ENCODE assay signal across 8 cellular contexts in the genomic region with DNA sequence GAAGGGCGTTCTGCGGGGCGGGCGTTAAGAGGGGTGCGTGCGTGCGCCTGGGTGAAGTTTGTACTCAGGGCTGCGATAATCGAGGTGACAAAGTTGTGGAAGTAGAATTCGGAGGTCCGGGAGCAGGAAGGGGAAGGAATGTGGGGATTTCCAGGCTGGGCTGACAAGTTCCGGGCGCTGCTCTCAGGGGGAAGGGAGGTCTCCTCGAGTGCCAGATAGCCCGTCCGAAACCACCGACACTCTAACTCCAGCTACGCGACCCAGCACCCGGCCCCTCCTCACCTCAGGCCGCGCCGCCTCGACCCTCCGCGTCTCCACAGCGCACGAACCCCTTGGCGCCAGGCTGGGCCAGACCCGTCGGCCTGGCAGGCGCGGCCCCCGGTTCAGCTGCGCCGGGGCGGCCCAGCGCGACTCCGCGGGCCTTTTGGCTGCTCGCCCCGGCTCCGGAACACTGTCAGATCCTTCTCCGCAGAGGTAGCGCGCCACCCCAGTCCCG. TPM values are rescaled to one million over a fixed set of nuclear protein-coding genes. Genes with fewer than 3 reads are reported as not detected.
DNase-seq lines count a peak whose midpoint lies in the region; ATAC-seq and TF ChIP-seq lines count a peak whose summit lies in the region.

Gene IL6ST (minus strand): TSS at position 462 of the 496 bp plus-strand sequence. CDS start 18,685 bp downstream, outside the sequence.

- H3K36me3 Mint-ChIP-seq in nephron progenitor cell (ENCODE audit: low read depth): peaks cover 14% of the 10 kb centered on the region

- no peaks in the 10 kb centered on the region for H3K9me3 Mint-ChIP-seq in nephron progenitor cell

- peak within 1 kb of the TSS; percentile 96 for H3K4me3 Mint-ChIP-seq in nephron progenitor cell

- H3K27ac Mint-ChIP-seq in nephron progenitor cell: peak within 1 kb of the TSS; percentile 99

- peak within 1 kb of the TSS; percentile 85 for H3K4me3 ChIP-seq in Jurkat, Clone E6-1 (ENCODE audit: low read length)
- H3K4me3 ChIP-seq in fibroblast of the aortic adventitia (ENCODE audit: low read depth, low read length): peak within 1 kb of the TSS; percentile 87

- peak; percentile 39 for ATAC-seq in GM21717 (IDR thresholded peaks at IDR 0.05; ENCODE audit: unreplicated experiment)

- peaks cover 55% of the 10 kb centered on the region for H3K4me1 Mint-ChIP-seq in nephron progenitor cell

- H3K27me3 Mint-ChIP-seq in nephron progenitor cell (ENCODE audit: low read depth, poor library complexity): no peaks in the 10 kb centered on the region

- peak; percentile 84 for DNase-seq in DMS53 (lab: John Stamatoyannopoulos, UW)
- DNase-seq in DMS53 treated with DMSO at 0.1 percent for 48 hours (lab: John Stamatoyannopoulos, UW; ENCODE audit: unreplicated experiment): no peak
- DNase-seq in Jurkat, Clone E6-1 (ENCODE audit: low read depth, low spot score): no peak
- DNase-seq in activated T-helper 1 cell treated with Interleukin-2 at 50 U/mL for 16 hours (ENCODE audit: low read depth): peak; percentile 28
- DNase-seq in fibroblast of the aortic adventitia (ENCODE audit: low read depth): peak; percentile 90
- no peak for DNase-seq in nephron progenitor cell
- DNase-seq in activated CD4-positive, CD25-positive, alpha-beta regulatory T cell treated with anti-CD3 and anti-CD28 coated beads, Interleukin-2, amount 50 U/mL, for 72 hours: no peak

- TF ChIP-seq CTCF in fibroblast of the aortic adventitia (IDR thresholded peaks at IDR 0.05; ENCODE audit: insufficient read depth, low read length) (no peak), nephron progenitor cell (IDR thresholded peaks at IDR 0.05) (no peak)

RNA-seq across cellular contexts. Expression of gene IL6ST, which starts in this region (rescaled TPM):
- polyA plus RNA-seq in Jurkat, Clone E6-1 (2012; ENCODE audit: insufficient read depth, insufficient read length): 16.5 TPM
- total RNA-seq in fibroblast of the aortic adventitia (ENCODE audit: low replicate concordance): 696 and 1,116 TPM in 2 replicates

Comparison
In these comparisons a context has a peak if more than half of its experiments do, and no peak if none do; other contexts are left out.
1. DNase-seq: peak in DMS53 (single experiment), activated T-helper 1 cell treated with Interleukin-2 at 50 U/mL for 16 hours (single experiment) and fibroblast of the aortic adventitia (single experiment); none in DMS53 treated with DMSO at 0.1 percent for 48 hours (single experiment), Jurkat, Clone E6-1 (single experiment), nephron progenitor cell (single experiment) and activated CD4-positive, CD25-positive, alpha-beta regulatory T cell treated with anti-CD3 and anti-CD28 coated beads, Interleukin-2, amount 50 U/mL, for 72 hours (single experiment).